ENCODE assay signal across 8 cellular contexts in genomic region chr14:61280092-61280525, GRCh38. TPM values are rescaled to one million over a fixed set of nuclear protein-coding genes. Genes with fewer than 3 reads are reported as not detected.
A peak's percentile ranks its signal among the peaks of the same experiment; 100 is the strongest.
DNase-seq lines count a peak whose midpoint lies in the region; ATAC-seq, FAIRE-seq and TF ChIP-seq lines count a peak whose summit lies in the region.

No MANE protein-coding gene starts in this region.

- no peak overlapping the region for H3K56ac ChIP-seq in H1 (replicated peaks; ENCODE audit: insufficient read length, low read depth, low read length)

- no peaks in the 10 kb centered on the region for H3K27me3 ChIP-seq in CD4-positive, alpha-beta T cell (ENCODE audit: control insufficient read depth, insufficient read depth, low read length)
- H3K27me3 ChIP-seq in H1 (replicated peaks in 1 of 4; ENCODE audit: control insufficient read depth in 3 of 4, extremely low read depth in 1 of 4, insufficient read depth in 3 of 4, low read length in 3 of 4) (peaks cover 11 to 22% (median 19%) of the 10 kb centered on the region in 4 experiments; a peak in 6 of 7 replicates), uterus (peaks cover 0 to 29% of the 10 kb centered on the region in 2 donors)

- H3K9ac ChIP-seq in H1 (replicated peaks in 1 of 4; ENCODE audit: extremely low read depth in 1 of 4, low read depth in 3 of 4, low read length in 3 of 4) = peak overlapping the region in 2 of 4 experiments; percentile 29 to 38; a peak in 2 of 7 replicates

- peaks cover 24% of the 10 kb centered on the region for H3K4me1 Mint-ChIP-seq in CD4-positive, alpha-beta T cell (ENCODE audit: low read depth)
- H3K4me1 Mint-ChIP-seq in nephron progenitor cell = peaks cover 3% of the 10 kb centered on the region

- H3K27ac Mint-ChIP-seq in CD4-positive, alpha-beta T cell = peak overlapping the region; percentile 94
- no peak overlapping the region for H3K27ac Mint-ChIP-seq in nephron progenitor cell

- H2AK5ac ChIP-seq in H1 (ENCODE audit: low read depth, low read length) = no peak overlapping the region

- no peaks in the 10 kb centered on the region for H3K9me3 Mint-ChIP-seq in CD4-positive, alpha-beta T cell
- H3K9me3 Mint-ChIP-seq in nephron progenitor cell = peaks cover 12% of the 10 kb centered on the region

- ATAC-seq in CD4-positive, alpha-beta T cell (ENCODE audit: poor library complexity) = peak; percentile 33

- peaks cover 10% of the 10 kb centered on the region; the same call in 1 of the 2 replicates for H3K23me2 ChIP-seq in H1 (ENCODE audit: low read depth, low read length)

- H4K20me1 ChIP-seq in H1 (replicated peaks in 1 of 2; ENCODE audit: control insufficient read depth in 1 of 2, insufficient read depth in 2 of 2, low read length in 2 of 2) = peaks cover 2 to 5% of the 10 kb centered on the region in 2 experiments

- peak overlapping the region; percentile 77 to 81 for H3K4me2 ChIP-seq in H1 (ENCODE audit: insufficient read depth in 1 of 2, low read depth in 2 of 2, low read length in 2 of 2)

- TF ChIP-seq RAD21 in H1 (IDR thresholded peaks at IDR 0.05 in 1 of 2, conservative IDR thresholded peaks at IDR 0.05 in 1 of 2; ENCODE audit: low read depth in 2 of 2, low read length in 2 of 2) = no peak

- TF ChIP-seq CTCF in CD4-positive, alpha-beta T cell (IDR thresholded peaks at IDR 0.05) = no peak
- no peak for TF ChIP-seq CTCF in H1 (IDR thresholded peaks at IDR 0.05; ENCODE audit: control extremely low read depth in 1 of 3, insufficient read depth in 1 of 3, low read depth in 1 of 3, low read length in 3 of 3)
- no peak for TF ChIP-seq CTCF in nephron progenitor cell (IDR thresholded peaks at IDR 0.05)
- TF ChIP-seq CTCF in uterus (IDR thresholded peaks at IDR 0.05) = no peak

- peak overlapping the region; percentile 7; the same call in 1 of the 2 replicates for H2BK12ac ChIP-seq in H1 (ENCODE audit: low read depth, low read length)

- peak overlapping the region; percentile 92 for H4K8ac ChIP-seq in H1 (ENCODE audit: extremely low read depth, insufficient read depth, low read length)

- CTCF ChIA-PET in CD4-positive, alpha-beta T cell (lab: Charles Lee) = interaction anchor here (0.8 to 2.2 kb wide), 22 partner anchors 9 to 1032 kb away, joined by 3 to 9 read pairs (median 4); no protein-coding TSS in a partner anchor
- CTCF ChIA-PET in H1 (lab: Charles Lee; ENCODE audit: partially characterized antibody) = interaction anchor here (1.0 to 2.2 kb wide), 8 partner anchors 10 to 191 kb away, joined by 3 to 20 read pairs (median 3); no protein-coding TSS in a partner anchor

- H3K4me1 ChIP-seq in H1 (replicated peaks in 1 of 4; ENCODE audit: control insufficient read depth in 3 of 4, insufficient read depth in 4 of 4, low read length in 3 of 4) (peaks cover 0 to 4% (median 1%) of the 10 kb centered on the region in 4 experiments; a peak in 3 of 7 replicates), uterus (no peaks in the 10 kb centered on the region)

- no peaks in the 10 kb centered on the region for H3K79me1 ChIP-seq in H1 (ENCODE audit: low read depth, low read length)

- intact Hi-C loops in CD4-positive, alpha-beta T cell (cut with DNase I, micrococcal nuclease) = no loop called here
- intact Hi-C loops in uterus (cut with DNase I; ENCODE audit: low total_unique reads) = no loop called here

- peaks cover 6% of the 10 kb centered on the region for H3K36me3 Mint-ChIP-seq in CD4-positive, alpha-beta T cell (ENCODE audit: low read depth)
- no peaks in the 10 kb centered on the region for H3K36me3 Mint-ChIP-seq in nephron progenitor cell (ENCODE audit: low read depth)

- H3K27ac ChIP-seq in CD4-positive, alpha-beta T cell (ENCODE audit: low read depth, low read length) = peak overlapping the region; percentile 60
- H3K27ac ChIP-seq in H1 (ENCODE audit: low read depth, low read length) = no peak overlapping the region
- peak overlapping the region; percentile 70 to 80 for H3K27ac ChIP-seq in uterus

- TF ChIP-seq POLR2A in H1 (IDR thresholded peaks at IDR 0.05; ENCODE audit: control extremely low read depth in 1 of 2, low read depth in 2 of 2, low read length in 2 of 2) (no peak), uterus (IDR thresholded peaks at IDR 0.05) (no peak)

- no peaks in the 10 kb centered on the region for H3K79me2 ChIP-seq in H1 (ENCODE audit: control insufficient read depth in 1 of 2, insufficient read depth in 2 of 2, low read length in 2 of 2)

- no peak overlapping the region for H3K23ac ChIP-seq in H1 (ENCODE audit: insufficient read length)

- H4K91ac ChIP-seq in H1 (replicated peaks; ENCODE audit: insufficient read length, low read length) = no peak overlapping the region

- WGBS in H1 (ENCODE audit: extremely low coverage in 1 of 2, insufficient coverage in 1 of 2, insufficient read length in 1 of 2, insufficient replicate concordance in 2 of 2, low coverage in 1 of 2, low lambda C conversion rate in 2 of 2, missing lambda C conversion rate in 1 of 2), 2 experiments = 33% methylated on average over 45 of the region's 47 CpGs; no CpG with 5 or more reads in 1 of the 2 experiments

- H3K14ac ChIP-seq in H1 (ENCODE audit: insufficient read length) = no peak overlapping the region

- H4K5ac ChIP-seq in H1 (ENCODE audit: insufficient read length, low read depth, low read length) = no peak overlapping the region

- H3K4me3 ChIP-seq in H1 (ENCODE audit: extremely low read depth in 1 of 4, insufficient read depth in 2 of 4, low read depth in 3 of 4, low read length in 4 of 4) (peak overlapping the region; percentile 59 to 74 (median 62)), uterus (peak overlapping the region; percentile 19 to 39)

- H3K9me3 ChIP-seq in CD4-positive, alpha-beta T cell (ENCODE audit: control insufficient read depth, low read length) = no peaks in the 10 kb centered on the region
- H3K9me3 ChIP-seq in H1 (ENCODE audit: insufficient read depth in 2 of 2, low read depth in 1 of 2, low read length in 1 of 2) = no peaks in the 10 kb centered on the region
- no peaks in the 10 kb centered on the region for H3K9me3 ChIP-seq in uterus

- H3K4ac ChIP-seq in H1 (replicated peaks; ENCODE audit: insufficient read length, low read depth, low read length) = no peak overlapping the region

- no peaks in the 10 kb centered on the region for H3K27me3 Mint-ChIP-seq in CD4-positive, alpha-beta T cell
- peaks cover 87% of the 10 kb centered on the region for H3K27me3 Mint-ChIP-seq in nephron progenitor cell (ENCODE audit: low read depth, poor library complexity)

- H2BK20ac ChIP-seq in H1 (ENCODE audit: low read length) = no peak overlapping the region

- H2AFZ ChIP-seq in H1 (ENCODE audit: low read length) = 0 out of 2 replicates have a peak overlapping the region, but pooled peaks have one; percentile 67

- TF ChIP-seq EP300 in H1 (IDR thresholded peaks at IDR 0.05; ENCODE audit: borderline replicate concordance in 1 of 2, low read depth in 2 of 2, low read length in 2 of 2) = no peak

- H3K4me3 Mint-ChIP-seq in CD4-positive, alpha-beta T cell = peak overlapping the region; percentile 96
- peak overlapping the region; percentile 82 for H3K4me3 Mint-ChIP-seq in nephron progenitor cell

- no peak overlapping the region for H3K18ac ChIP-seq in H1 (ENCODE audit: extremely low read depth, low read length)

- no peaks in the 10 kb centered on the region for H3K36me3 ChIP-seq in H1 (ENCODE audit: control insufficient read depth in 2 of 4, insufficient read depth in 4 of 4, low read length in 3 of 4)
- H3K36me3 ChIP-seq in uterus = no peaks in the 10 kb centered on the region

- H2BK15ac ChIP-seq in H1 (ENCODE audit: low read length) = peak overlapping the region; percentile 90; the same call in 1 of the 2 replicates

- no peak overlapping the region for H2BK120ac ChIP-seq in H1 (replicated peaks; ENCODE audit: low read depth, low read length)

- POLR2A ChIA-PET in CD4-positive, alpha-beta T cell (lab: Charles Lee) = interaction anchor here (0.5 to 2.6 kb wide), 30 partner anchors 9 to 1190 kb away, joined by 3 to 17 read pairs (median 5); partner anchors contain the start of genes DHRS7, HIF1A, PPM1A and SLC38A6
- POLR2A ChIA-PET in H1 (lab: Charles Lee; ENCODE audit: partially characterized antibody) = interaction anchor here (1.2 kb wide), 1 partner anchor 9 kb away, joined by 4 read pairs; no protein-coding TSS in a partner anchor

- DNase-seq in CD4-positive, alpha-beta T cell = peak in 9 of 10 experiments; percentile 21 to 57 (median 33)
- DNase-seq in T-helper 9 cell (peak; percentile 26), H1 (ENCODE audit: low read depth in 1 of 2, low spot score in 2 of 2) (peak in 1 of 2 experiments; percentile 53), nephron progenitor cell (no peak), uterus (no peak), NCI-H2107 (lab: John Stamatoyannopoulos, UW) (no peak), LoVo (ENCODE audit: low spot score) (no peak), urothelium cell line (ENCODE audit: low spot score) (no peak)

- FAIRE-seq in H1 (lab: Jason Lieb, UNC) (no peak), urothelium cell line (lab: Jason Lieb, UNC) (no peak)

- H2BK5ac ChIP-seq in H1 (ENCODE audit: low read depth, low read length) = peak overlapping the region; percentile 75; the same call in 1 of the 2 replicates

RNA-seq across cellular contexts. Expression of gene TMEM30B, which starts 1.0 kb away (rescaled TPM):
- 1 to 10 TPM; 8.9 to 9.1 TPM for total RNA-seq in CD4-positive, alpha-beta T cell
- 11.0 and 11.2 TPM in 2 replicates for total RNA-seq in H1 (2021; fragmentation: NEBNext Ultra II Directional; extraction: Animal tissue kit (Norgen Biotek cat#: 25700))
- 18.7 and 27.3 TPM in 2 replicates for polyA plus RNA-seq in H1 (2011; rRNA removed)
- 12.9 TPM for polyA plus RNA-seq in H1 (2011; cell fraction: cytosol; rRNA removed)
- polyA plus RNA-seq in H1 (2011; cell fraction: nucleus; rRNA removed) = 11.5 TPM
- polyA plus RNA-seq in H1 (2012, experiment 1 of 2) = 8.2 to 13.0 TPM (median 9.7 TPM) in 4 replicates
- 2.9 TPM for polyA plus RNA-seq in H1 (2012, experiment 2 of 2)
- polyA plus RNA-seq in H1 (2013, experiment 1 of 2) = 15.9 TPM
- 17.2 TPM for polyA plus RNA-seq in H1 (2013, experiment 2 of 2)
- 3.5 and 7.7 TPM in 2 replicates for polyA minus RNA-seq in H1 (2011; rRNA and poly(A)+ RNA removed)
- 13.5 TPM for polyA minus RNA-seq in H1 (2011; cell fraction: cytosol; rRNA and poly(A)+ RNA removed)
- 11.6 TPM for polyA minus RNA-seq in H1 (2011; cell fraction: nucleus; rRNA and poly(A)+ RNA removed)
- 1 to 10 TPM; 1.8 to 6.4 (median 3.3) TPM for total RNA-seq in uterus

RNA-seq across cellular contexts. Expression of gene PRKCH, which starts 41.3 kb away (rescaled TPM):
- total RNA-seq in CD4-positive, alpha-beta T cell = 100 to 1,000 TPM; 378 to 385 TPM
- 5.2 and 6.4 TPM in 2 replicates for total RNA-seq in H1 (2021; fragmentation: NEBNext Ultra II Directional; extraction: Animal tissue kit (Norgen Biotek cat#: 25700))
- polyA plus RNA-seq in H1 (2011; rRNA removed) = 7.0 and 8.9 TPM in 2 replicates
- 7.5 TPM for polyA plus RNA-seq in H1 (2011; cell fraction: cytosol; rRNA removed)
- 11.9 TPM for polyA plus RNA-seq in H1 (2011; cell fraction: nucleus; rRNA removed)
- polyA plus RNA-seq in H1 (2012, experiment 1 of 2) = 4.0 to 7.5 TPM (median 5.5 TPM) in 4 replicates
- polyA plus RNA-seq in H1 (2012, experiment 2 of 2) = 0.93 TPM
- polyA plus RNA-seq in H1 (2013, experiment 1 of 2) = 5.1 TPM
- polyA plus RNA-seq in H1 (2013, experiment 2 of 2) = 5.2 TPM
- polyA minus RNA-seq in H1 (2011; rRNA and poly(A)+ RNA removed) = 21.9 and 23.9 TPM in 2 replicates
- 16.1 TPM for polyA minus RNA-seq in H1 (2011; cell fraction: cytosol; rRNA and poly(A)+ RNA removed)
- 17.3 TPM for polyA minus RNA-seq in H1 (2011; cell fraction: nucleus; rRNA and poly(A)+ RNA removed)
- total RNA-seq in uterus = 100 to 1,000 TPM in 1 of 4 donors, 10 to 100 TPM in 3; 17.9 to 105 (median 63.5) TPM

Comparison
In these comparisons a context has a peak if more than half of its experiments do, and no peak if none do; other contexts are left out.
1. DNase-seq: peak in CD4-positive, alpha-beta T cell (9 of 10) and T-helper 9 cell (single experiment); none in nephron progenitor cell (single experiment), uterus (0 of 2), NCI-H2107 (single experiment), LoVo (single experiment) and urothelium cell line (single experiment).